ENCODE assay signal across 16 cellular contexts in genomic region chrX:6778547-6779231, GRCh38.
DNase-seq lines count a peak whose midpoint lies in the region; ATAC-seq, FAIRE-seq and TF ChIP-seq lines count a peak whose summit lies in the region.
"Had no signal": no experiment of that assay in that cellular context is flagged by ENCODE, and none has a peak within 500 bp of the region (broad histone marks: within the 10 kb centered on the region; RNA-seq: fewer than 3 reads in every experiment).

No MANE protein-coding gene starts in this region.

- peak; percentile 0 for DNase-seq in astrocyte of the cerebellum (ENCODE audit: low read depth)
- DNase-seq in iPS-NIHi11 (ENCODE audit: low spot score): peak; percentile 17
- peak; percentile 3 for DNase-seq in occipital lobe (lab: John Stamatoyannopoulos, UW)
- DNase-seq in HTR-8/SVneo (ENCODE audit: insufficient read length, low spot score): no peak
- no peak for DNase-seq in AG08395 (ENCODE audit: low spot score)
- DNase-seq in T-helper 2 cell: no peak
- DNase-seq: activated CD4-positive, CD25-positive, alpha-beta regulatory T cell; activated CD8-positive, alpha-beta memory T cell treated with anti-CD3 and anti-CD28 coated beads, Interleukin-2, amount 50 U/mL, for 48 hours; cortex of kidney; DMS153; NCI-H2029; NK-92 treated with Interleukin-12 subunit alpha and Interleukin-12 subunit beta, amount 100 ng/mL, for 24 hours; SK-N-SH; uterus had no signal

- in situ Hi-C loops in astrocyte of the cerebellum (cut with HindIII; ENCODE audit: low sequenced_read_pairs): no loop called here

- no peak overlapping the region for H3K4me3 ChIP-seq in astrocyte of the cerebellum (ENCODE audit: low read depth, low read length)
- H3K4me3 ChIP-seq: uterus had no signal

- TF ChIP-seq CTCF in astrocyte of the cerebellum (IDR thresholded peaks at IDR 0.05; ENCODE audit: low read depth, low read length, missing control alignments): no peak

- FAIRE-seq in HTR-8/SVneo (lab: Jason Lieb, UNC): no peak

- ATAC-seq in GM19463 (IDR thresholded peaks at IDR 0.05; ENCODE audit: unreplicated experiment) (peak; percentile 55), GM21825 (IDR thresholded peaks at IDR 0.05; ENCODE audit: unreplicated experiment) (no peak)

Comparison
In these comparisons a context has a peak if more than half of its experiments do, and no peak if none do; other contexts are left out.
1. DNase-seq: peak in astrocyte of the cerebellum (single experiment), iPS-NIHi11 (single experiment) and occipital lobe (single experiment); none in HTR-8/SVneo (single experiment), AG08395 (single experiment) and T-helper 2 cell (0 of 5).